ENCODE assay signal across 1 cellular context in the genomic region with DNA sequence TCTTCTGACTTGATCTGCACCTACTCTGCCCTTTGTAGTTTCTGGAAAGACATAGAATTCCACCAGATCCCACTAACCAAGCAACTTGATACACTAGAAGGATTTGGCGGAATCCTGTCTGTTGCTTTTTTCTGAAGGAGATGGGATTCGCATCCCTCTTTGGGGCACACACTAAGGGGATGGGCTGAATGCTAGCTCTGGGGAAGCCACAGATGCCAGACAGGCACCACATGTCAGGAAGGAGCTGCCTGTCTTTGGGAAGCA.
TF ChIP-seq lines count a peak whose summit lies in the region.

No MANE protein-coding gene starts in this region.

TF ChIP-seq in H1, 55 proteins besides CTCF, POLR2A, EP300 and RAD21 (continued from another document):
- TF ChIP-seq RNF2 (IDR thresholded peaks at IDR 0.05; ENCODE audit: borderline replicate concordance, low read depth, low read length, missing control alignments, poor library complexity, severe bottlenecking) (no peak), BACH1 (IDR thresholded peaks at IDR 0.05; ENCODE audit: low read length) (no peak)
